In the genomic region with DNA sequence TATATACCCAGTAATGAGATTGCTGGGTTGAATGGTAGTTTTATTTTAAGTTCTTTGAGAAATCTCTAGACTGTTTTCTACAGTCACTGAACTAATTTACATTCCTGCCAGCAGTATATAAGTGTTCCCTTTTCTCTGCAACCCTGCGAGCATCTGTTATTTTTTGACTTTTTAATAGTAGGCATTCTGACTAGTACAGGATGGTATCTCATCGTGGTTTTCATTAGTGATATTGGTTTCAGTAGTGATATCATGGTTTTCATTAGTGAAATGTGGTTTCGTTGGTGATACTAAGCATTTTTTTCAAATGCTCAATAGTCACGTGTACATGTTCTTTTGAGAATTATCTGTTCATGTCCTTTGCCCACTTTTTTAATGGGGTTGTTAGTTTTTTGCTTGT, we compare ENCODE assay signal across 20 cellular contexts.
"Had no signal": no experiment of that assay in that cellular context is flagged by ENCODE, and none has a peak within 500 bp of the region (broad histone marks: within the 10 kb centered on the region; RNA-seq: fewer than 3 reads in every experiment).

No MANE protein-coding gene starts in this region.

- H3K27ac Mint-ChIP-seq: activated CD4-positive, alpha-beta memory T cell treated with anti-CD3 and anti-CD28 coated beads for 36 hours; activated CD8-positive, alpha-beta memory T cell treated with anti-CD3 and anti-CD28 coated beads, Interleukin-2, amount 10 ng/mL, durations not matched to agents 7 days and 5 days; memory B cell; naive thymus-derived CD8-positive, alpha-beta T cell; stimulated activated naive CD8-positive, alpha-beta T cell treated with anti-CD3 and anti-CD28 coated beads, Interleukin-15, amount 100 ng/mL, for 72 hours had no signal

- H3K27me3 Mint-ChIP-seq: activated CD4-positive, alpha-beta memory T cell treated with anti-CD3 and anti-CD28 coated beads for 36 hours; activated CD8-positive, alpha-beta memory T cell treated with anti-CD3 and anti-CD28 coated beads, Interleukin-2, amount 10 ng/mL, durations not matched to agents 7 days and 5 days; memory B cell; stimulated activated naive CD8-positive, alpha-beta T cell treated with anti-CD3 and anti-CD28 coated beads, Interleukin-15, amount 100 ng/mL, for 72 hours had no signal

- H3K4me1 ChIP-seq: adrenal gland, left ventricle myocardium inferior, pancreas, sigmoid colon, testis, upper lobe of left lung had no signal

- ATAC-seq: activated CD8-positive, alpha-beta memory T cell treated with anti-CD3 and anti-CD28 coated beads, Interleukin-2, amount 10 ng/mL, durations not matched to agents 7 days and 5 days; mucosa of descending colon; naive thymus-derived CD8-positive, alpha-beta T cell; pancreas; stimulated activated naive CD8-positive, alpha-beta T cell treated with anti-CD3 and anti-CD28 coated beads, Interleukin-15, amount 100 ng/mL, for 72 hours had no signal

- DNase-seq: activated CD4-positive, alpha-beta memory T cell treated with anti-CD3 and anti-CD28 coated beads for 36 hours; activated CD8-positive, alpha-beta memory T cell treated with anti-CD3 and anti-CD28 coated beads, Interleukin-2, amount 10 ng/mL, durations not matched to agents 7 days and 5 days; activated naive CD4-positive, alpha-beta T cell treated with anti-CD3 and anti-CD28 coated beads, Interleukin-2, amount 50 U/mL, for 16 hours; activated T-cell treated with anti-CD3 and anti-CD28 coated beads, Interleukin-2, amount 50 U/mL, for 1 hour; adrenal gland; brain microvascular endothelial cell; effector CD8-positive, alpha-beta T cell; hippocampal formation; kidney; left ventricle myocardium inferior; mucosa of descending colon; naive thymus-derived CD8-positive, alpha-beta T cell; pancreas; sigmoid colon; stimulated activated CD4-positive, alpha-beta T cell treated with anti-CD3 and anti-CD28 coated beads, Interleukin-1b, Interleukin-23, amount 100 ng/mL, for 48 hours; stimulated activated naive CD8-positive, alpha-beta T cell treated with anti-CD3 and anti-CD28 coated beads, Interleukin-15, amount 100 ng/mL, for 72 hours; testis; upper lobe of left lung; WERI-Rb-1 had no signal

- H3K4me3 Mint-ChIP-seq: activated CD4-positive, alpha-beta memory T cell treated with anti-CD3 and anti-CD28 coated beads for 36 hours; activated CD8-positive, alpha-beta memory T cell treated with anti-CD3 and anti-CD28 coated beads, Interleukin-2, amount 10 ng/mL, durations not matched to agents 7 days and 5 days; memory B cell; naive thymus-derived CD8-positive, alpha-beta T cell; stimulated activated naive CD8-positive, alpha-beta T cell treated with anti-CD3 and anti-CD28 coated beads, Interleukin-15, amount 100 ng/mL, for 72 hours had no signal

- H3K4me1 Mint-ChIP-seq: activated CD8-positive, alpha-beta memory T cell treated with anti-CD3 and anti-CD28 coated beads, Interleukin-2, amount 10 ng/mL, durations not matched to agents 7 days and 5 days; memory B cell; naive thymus-derived CD8-positive, alpha-beta T cell; stimulated activated naive CD8-positive, alpha-beta T cell treated with anti-CD3 and anti-CD28 coated beads, Interleukin-15, amount 100 ng/mL, for 72 hours had no signal

- H3K27me3 ChIP-seq: adrenal gland, brain microvascular endothelial cell, pancreas, sigmoid colon, testis, upper lobe of left lung had no signal

- H3K36me3 Mint-ChIP-seq: activated CD4-positive, alpha-beta memory T cell treated with anti-CD3 and anti-CD28 coated beads for 36 hours; activated CD8-positive, alpha-beta memory T cell treated with anti-CD3 and anti-CD28 coated beads, Interleukin-2, amount 10 ng/mL, durations not matched to agents 7 days and 5 days; memory B cell had no signal

- H3K27ac ChIP-seq: adrenal gland, brain microvascular endothelial cell, left ventricle myocardium inferior, pancreas, sigmoid colon, testis, upper lobe of left lung, WERI-Rb-1 had no signal
